8 cellular contexts compared by ENCODE assay signal in the genomic region with DNA sequence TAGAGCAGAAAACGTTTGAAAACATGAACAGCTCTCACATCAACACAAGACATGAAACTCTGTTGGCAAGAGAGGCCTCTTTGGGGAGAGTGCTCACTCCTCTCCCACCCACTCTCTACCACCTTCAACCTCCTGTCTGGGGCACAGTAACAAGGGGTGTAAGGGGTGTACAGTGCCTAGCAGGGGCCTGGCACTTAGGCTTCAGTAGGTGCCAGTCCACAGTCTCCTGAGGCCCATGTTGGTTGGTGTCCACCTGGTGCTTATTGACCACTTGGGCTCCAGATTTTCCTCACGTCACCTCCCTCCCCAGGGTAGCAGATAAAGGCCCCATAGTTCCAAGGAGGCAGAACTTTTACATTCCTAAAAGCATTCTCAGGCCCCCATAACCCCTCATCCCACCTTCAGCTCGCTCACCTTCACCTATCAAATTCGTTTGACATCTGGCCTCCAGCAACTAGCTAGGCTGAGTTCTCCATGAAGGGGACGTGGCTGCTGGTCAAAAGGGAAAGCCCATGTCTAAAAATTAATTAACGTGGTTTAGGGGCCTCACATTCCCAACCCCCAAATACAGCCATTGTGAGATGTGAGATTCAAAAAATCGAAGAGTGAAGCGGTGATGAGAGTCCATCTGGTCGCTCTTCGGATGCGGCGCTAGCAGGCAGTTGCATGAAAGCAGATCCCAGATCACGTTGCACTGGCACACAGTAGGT. TPM values are rescaled to one million over a fixed set of nuclear protein-coding genes. Genes with fewer than 3 reads are reported as not detected.
A peak's percentile ranks its signal among the peaks of the same experiment; 100 is the strongest.
DNase-seq lines count a peak whose midpoint lies in the region; ATAC-seq, FAIRE-seq and TF ChIP-seq lines count a peak whose summit lies in the region.

No MANE protein-coding gene starts in this region.

- H3K4me1 ChIP-seq in kidney (ENCODE audit: control insufficient read depth in 1 of 2, insufficient read depth in 1 of 2, low read depth in 1 of 2, low read length in 2 of 2), result peaks cover 20 to 26% of the 10 kb centered on the region in 2 donors

- no peak for FAIRE-seq in kidney (lab: Jason Lieb, UNC)

- no peak for TF ChIP-seq CTCF in kidney (IDR thresholded peaks at IDR 0.05; ENCODE audit: borderline replicate concordance, extremely low read depth, insufficient read depth)

- H3K9me3 Mint-ChIP-seq in T-helper 2 cell treated with Interferon-gamma antibody and Interleukin-4, amounts not matched to agents 5 μg/mL and 100 μg/mL, for 36 hours, result no peaks in the 10 kb centered on the region
- H3K9me3 Mint-ChIP-seq in activated naive CD8-positive, alpha-beta T cell treated with anti-CD3 and anti-CD28 coated beads, Interleukin-2, amount 50 U/mL, for 24 hours, result no peaks in the 10 kb centered on the region

- peak overlapping the region; percentile 96 for H3K27ac Mint-ChIP-seq in T-helper 2 cell treated with Interferon-gamma antibody and Interleukin-4, amounts not matched to agents 5 μg/mL and 100 μg/mL, for 36 hours
- H3K27ac Mint-ChIP-seq in activated naive CD8-positive, alpha-beta T cell treated with anti-CD3 and anti-CD28 coated beads, Interleukin-2, amount 50 U/mL, for 24 hours, result peak overlapping the region; percentile 99

- H3K27ac ChIP-seq in kidney (ENCODE audit: low read depth in 2 of 2, low read length in 2 of 2) (no peak overlapping the region), temporal lobe (ENCODE audit: low read depth, low read length) (peak overlapping the region; percentile 63)

- H3K4me3 ChIP-seq in kidney (ENCODE audit: low read length in 2 of 2), result peak overlapping the region; percentile 93 to 95

- H3K4me1 Mint-ChIP-seq in T-helper 2 cell treated with Interferon-gamma antibody and Interleukin-4, amounts not matched to agents 5 μg/mL and 100 μg/mL, for 36 hours (ENCODE audit: low read depth), result peaks cover 38% of the 10 kb centered on the region
- H3K4me1 Mint-ChIP-seq in activated naive CD8-positive, alpha-beta T cell treated with anti-CD3 and anti-CD28 coated beads, Interleukin-2, amount 50 U/mL, for 24 hours, result peaks cover 46% of the 10 kb centered on the region

- H3K9ac ChIP-seq in kidney (ENCODE audit: low read length in 2 of 2), result peak overlapping the region in 1 of 2 donors; percentile 97

- ATAC-seq in activated naive CD8-positive, alpha-beta T cell treated with anti-CD3 and anti-CD28 coated beads, Interleukin-2, amount 50 U/mL, for 24 hours, result no peak
- ATAC-seq in HG03439 (IDR thresholded peaks at IDR 0.05; ENCODE audit: unreplicated experiment) (no peak), HG03097 (IDR thresholded peaks at IDR 0.05; ENCODE audit: low FRiP score, unreplicated experiment) (no peak)

- H3K36me3 Mint-ChIP-seq in T-helper 2 cell treated with Interferon-gamma antibody and Interleukin-4, amounts not matched to agents 5 μg/mL and 100 μg/mL, for 36 hours (ENCODE audit: low read depth), result peaks cover 25% of the 10 kb centered on the region
- peaks cover 22% of the 10 kb centered on the region for H3K36me3 Mint-ChIP-seq in activated naive CD8-positive, alpha-beta T cell treated with anti-CD3 and anti-CD28 coated beads, Interleukin-2, amount 50 U/mL, for 24 hours (ENCODE audit: low read depth)

- H3K4me3 Mint-ChIP-seq in T-helper 2 cell treated with Interferon-gamma antibody and Interleukin-4, amounts not matched to agents 5 μg/mL and 100 μg/mL, for 36 hours, result peak overlapping the region; percentile 96
- H3K4me3 Mint-ChIP-seq in activated naive CD8-positive, alpha-beta T cell treated with anti-CD3 and anti-CD28 coated beads, Interleukin-2, amount 50 U/mL, for 24 hours, result peak overlapping the region; percentile 100

- no peaks in the 10 kb centered on the region for H3K27me3 Mint-ChIP-seq in T-helper 2 cell treated with Interferon-gamma antibody and Interleukin-4, amounts not matched to agents 5 μg/mL and 100 μg/mL, for 36 hours (ENCODE audit: low read depth)
- no peaks in the 10 kb centered on the region for H3K27me3 Mint-ChIP-seq in activated naive CD8-positive, alpha-beta T cell treated with anti-CD3 and anti-CD28 coated beads, Interleukin-2, amount 50 U/mL, for 24 hours

- no peak for DNase-seq in T-helper 2 cell treated with Interferon-gamma antibody and Interleukin-4, amounts not matched to agents 5 μg/mL and 100 μg/mL, for 36 hours (ENCODE audit: low spot score)
- DNase-seq in T-helper 2 cell, result no peak
- DNase-seq in activated naive CD8-positive, alpha-beta T cell treated with anti-CD3 and anti-CD28 coated beads, Interleukin-2, amount 50 U/mL, for 24 hours, result no peak
- DNase-seq in kidney, result no peak
- no peak for DNase-seq in SW 1271 (lab: John Stamatoyannopoulos, UW)

- no peaks in the 10 kb centered on the region for H3K36me3 ChIP-seq in kidney (ENCODE audit: control insufficient read depth in 1 of 2, insufficient read depth in 2 of 2, low read length in 2 of 2)

- intact Hi-C loops in kidney (cut with DNase I), result no loop called here

- H3K9me3 ChIP-seq in kidney (ENCODE audit: control insufficient read depth in 1 of 2, low read length in 2 of 2), result no peaks in the 10 kb centered on the region

RNA-seq across cellular contexts. Expression of a gene that starts 0.7 kb away (rescaled TPM):
- total RNA-seq in kidney (102 TPM), temporal lobe (12.5 TPM)
- 31.7 TPM for polyA plus RNA-seq in kidney (ENCODE audit: insufficient read depth, low read depth, low replicate concordance)

RNA-seq across cellular contexts. Expression of a gene that starts 11.1 kb away (rescaled TPM):
- total RNA-seq in kidney (22.4 TPM), temporal lobe (42.0 TPM)
- polyA plus RNA-seq in kidney (ENCODE audit: insufficient read depth, low read depth, low replicate concordance), result 24.3 TPM
